30 cellular contexts compared by ENCODE assay signal in the genomic region with DNA sequence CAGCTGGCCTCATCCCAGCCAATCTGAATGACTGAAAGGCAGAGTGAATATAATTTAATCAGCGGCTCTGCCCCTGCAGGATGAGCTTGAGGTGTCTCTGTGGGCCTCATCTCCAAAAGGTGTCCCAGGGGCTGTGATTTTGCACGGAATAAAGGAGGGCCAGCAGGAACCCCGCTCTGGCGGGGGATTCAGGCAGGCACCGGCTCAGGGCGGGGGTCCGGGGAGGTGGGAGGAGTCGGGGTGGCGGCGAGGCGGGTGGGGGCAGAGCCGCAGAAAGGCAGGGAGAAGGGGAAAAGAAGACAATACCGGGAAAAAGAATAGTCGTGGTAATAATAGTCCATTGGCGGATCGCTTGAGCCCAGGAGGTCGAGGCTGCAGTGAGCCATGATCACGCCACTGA. TPM values are rescaled to one million over a fixed set of nuclear protein-coding genes. Genes with fewer than 3 reads are reported as not detected.
A peak's percentile ranks its signal among the peaks of the same experiment; 100 is the strongest.
DNase-seq lines count a peak whose midpoint lies in the region; ATAC-seq and TF ChIP-seq lines count a peak whose summit lies in the region.
"Had no signal": no experiment of that assay in that cellular context is flagged by ENCODE, and none has a peak within 500 bp of the region (broad histone marks: within the 10 kb centered on the region; RNA-seq: fewer than 3 reads in every experiment).

No MANE protein-coding gene starts in this region.

- H3K36me3 Mint-ChIP-seq in nephron (ENCODE audit: low read depth): no peaks in the 10 kb centered on the region
- H3K36me3 Mint-ChIP-seq in CD14-positive monocyte: no peaks in the 10 kb centered on the region
- H3K36me3 Mint-ChIP-seq: CD8-positive, alpha-beta T cell had no signal

- TF ChIP-seq CTCF in nephron (IDR thresholded peaks at IDR 0.05; ENCODE audit: unreplicated experiment in 3 of 3): no peak
- no peak for TF ChIP-seq CTCF in left lung (IDR thresholded peaks at IDR 0.05)
- no peak for TF ChIP-seq CTCF in CD14-positive monocyte (IDR thresholded peaks at IDR 0.05)

- H3K4me1 ChIP-seq in left lung: no peaks in the 10 kb centered on the region
- H3K4me1 ChIP-seq: gastrocnemius medialis, spleen had no signal

- ATAC-seq in left lung: no peak
- ATAC-seq: activated CD8-positive, alpha-beta T cell treated with anti-CD3 and anti-CD28 coated beads, Interleukin-2, amount 10 ng/mL, durations not matched to agents 7 days and 5 days; CD8-positive, alpha-beta T cell; gastrocnemius medialis; PC-3; stimulated activated naive CD8-positive, alpha-beta T cell treated with anti-CD3 and anti-CD28 coated beads, Interleukin-15, Interleukin-2, amounts not matched to agents 100 U/mL and 50 U/mL, for 24 hours had no signal

- no peak overlapping the region for H3K4me3 ChIP-seq in left lung
- H3K4me3 ChIP-seq: coronary artery, gastrocnemius medialis, ovary, spleen, thyroid gland had no signal

- H3K36me3 ChIP-seq in left lung: no peaks in the 10 kb centered on the region
- H3K36me3 ChIP-seq: esophagus muscularis mucosa, gastrocnemius medialis, ovary, spleen, thyroid gland had no signal

- intact Hi-C loops in left lung (cut with DNase I): no loop called here
- intact Hi-C loops in CD14-positive monocyte (cut with micrococcal nuclease): no loop called here

- peaks cover 12 to 20% of the 10 kb centered on the region in 2 donors for H3K27me3 ChIP-seq in left lung
- H3K27me3 ChIP-seq: ovary, thyroid gland had no signal

- DNase-seq in DMS 273 (lab: John Stamatoyannopoulos, UW; ENCODE audit: unreplicated experiment): peak; percentile 32
- no peak for DNase-seq in DMS 273 treated with DMSO at 0.1 percent for 48 hours (lab: John Stamatoyannopoulos, UW)
- peak; percentile 64 for DNase-seq in NCI-H1417 treated with DMSO at 0.1 percent for 48 hours (lab: John Stamatoyannopoulos, UW)
- peak; percentile 22 for DNase-seq in NCI-H748 treated with DMSO at 0.1 percent for 48 hours (lab: John Stamatoyannopoulos, UW)
- DNase-seq in left lung: no peak
- DNase-seq in CD14-positive monocyte (ENCODE audit: low spot score): no peak
- no peak for DNase-seq in DMS153 treated with DMSO at 0.1 percent for 48 hours (lab: John Stamatoyannopoulos, UW; ENCODE audit: unreplicated experiment)
- DNase-seq: activated CD4-positive, CD25-positive, alpha-beta regulatory T cell treated with anti-CD3 and anti-CD28 coated beads, Interleukin-2, amount 50 U/mL, for 72 hours; activated CD8-positive, alpha-beta T cell treated with anti-CD3 and anti-CD28 coated beads, Interleukin-2, amount 10 ng/mL, durations not matched to agents 7 days and 5 days; activated naive CD4-positive, alpha-beta T cell; activated T-cell treated with anti-CD3 and anti-CD28 coated beads, Interleukin-2, amount 50 U/mL, for 1 hour; amniotic stem cell; CD8-positive, alpha-beta T cell; gastrocnemius medialis; IMR-90; mesenchymal stem cell; naive B cell; NCI-H1930; ovary; PC-3; Right ventricle myocardium superior; spleen; stimulated activated CD4-positive, alpha-beta T cell treated with anti-CD3 and anti-CD28 coated beads, Interleukin-4, amount 100 ng/mL, for 24 hours; stimulated activated naive CD8-positive, alpha-beta T cell treated with anti-CD3 and anti-CD28 coated beads, Interleukin-15, Interleukin-2, amounts not matched to agents 100 U/mL and 50 U/mL, for 24 hours had no signal

- peaks cover 11% of the 10 kb centered on the region for H3K27me3 Mint-ChIP-seq in nephron (ENCODE audit: low read depth)
- peaks cover 29 to 55% (median 54%) of the 10 kb centered on the region in 3 donors for H3K27me3 Mint-ChIP-seq in CD14-positive monocyte (ENCODE audit: low read depth in 3 of 3)

- H3K4me3 Mint-ChIP-seq in nephron (peak overlapping the region in 2 of 3 experiments; percentile 50 to 53), CD14-positive monocyte (peak overlapping the region in 1 of 2 donors; percentile 31)
- H3K4me3 Mint-ChIP-seq: activated CD8-positive, alpha-beta T cell treated with anti-CD3 and anti-CD28 coated beads, Interleukin-2, amount 10 ng/mL, durations not matched to agents 7 days and 5 days; CD8-positive, alpha-beta T cell; naive B cell had no signal

- peaks cover 5% of the 10 kb centered on the region for H3K9me3 Mint-ChIP-seq in nephron
- peaks cover 0 to 9% (median 3%) of the 10 kb centered on the region in 7 donors for H3K9me3 Mint-ChIP-seq in CD14-positive monocyte
- H3K9me3 Mint-ChIP-seq: CD8-positive, alpha-beta T cell; naive B cell had no signal

- H3K4me1 Mint-ChIP-seq in nephron (peaks cover 10% of the 10 kb centered on the region), CD14-positive monocyte (no peaks in the 10 kb centered on the region)

- no peaks in the 10 kb centered on the region for H3K9me3 ChIP-seq in left lung
- H3K9me3 ChIP-seq: esophagus muscularis mucosa, gastrocnemius medialis, ovary, spleen, thyroid gland had no signal

- no peak overlapping the region for H3K27ac Mint-ChIP-seq in nephron
- H3K27ac Mint-ChIP-seq in CD14-positive monocyte: no peak overlapping the region
- H3K27ac Mint-ChIP-seq: activated CD8-positive, alpha-beta T cell treated with anti-CD3 and anti-CD28 coated beads, Interleukin-2, amount 10 ng/mL, durations not matched to agents 7 days and 5 days; CD8-positive, alpha-beta T cell had no signal

- H3K27ac ChIP-seq in left lung: no peak overlapping the region
- H3K27ac ChIP-seq: 22Rv1, coronary artery, esophagus muscularis mucosa, gastrocnemius medialis, ovary, spleen had no signal

RNA-seq across cellular contexts. Expression of gene ERCC6L, which starts 16.0 kb away (rescaled TPM):
- 1 to 10 TPM; 1.1 to 1.5 TPM for total RNA-seq in left lung
- under 1 TPM; 0.04 to 0.05 TPM for polyA plus RNA-seq in CD14-positive monocyte

RNA-seq across cellular contexts. Expression of gene RPS4X, which starts 22.2 kb away (rescaled TPM):
- total RNA-seq in left lung: 1,000 to 10,000 TPM in 1 of 2 donors, 100 to 1,000 TPM in 1; 576 to 1,027 TPM
- polyA plus RNA-seq in CD14-positive monocyte: 100 to 1,000 TPM; 275 to 281 TPM

RNA-seq across cellular contexts. Expression of gene CITED1, which starts 50.9 kb away (rescaled TPM):
- 1 to 10 TPM in 1 of 2 donors, under 1 TPM in 1; 0.39 to 3.8 TPM for total RNA-seq in left lung
- under 1 TPM in 1 of 2 donors, not detected in 1; 0.36 TPM for polyA plus RNA-seq in CD14-positive monocyte
- total RNA-seq: activated CD8-positive, alpha-beta T cell treated with anti-CD3 and anti-CD28 coated beads, Interleukin-2, amount 10 ng/mL, durations not matched to agents 7 days and 5 days; bronchial epithelial cell; CD8-positive, alpha-beta T cell; gastrocnemius medialis; Right ventricle myocardium superior had no signal

Comparison
In these comparisons a context has a peak if more than half of its experiments do, and no peak if none do; other contexts are left out.
1. DNase-seq: peak in DMS 273 (single experiment), NCI-H1417 treated with DMSO at 0.1 percent for 48 hours (single experiment) and NCI-H748 treated with DMSO at 0.1 percent for 48 hours (single experiment); none in DMS 273 treated with DMSO at 0.1 percent for 48 hours (single experiment), left lung (0 of 2), CD14-positive monocyte (single experiment) and DMS153 treated with DMSO at 0.1 percent for 48 hours (single experiment).